Comparison of ENCODE assay signal across 1 cellular context in genomic region chr7:151794508-151795167, GRCh38.
TF ChIP-seq lines count a peak whose summit lies in the region.

No MANE protein-coding gene starts in this region.

TF ChIP-seq in K562, 482 proteins besides CTCF, POLR2A, EP300 and RAD21 (continued from another document):
- no peak for TF ChIP-seq E2F6 (IDR thresholded peaks at IDR 0.05; ENCODE audit: borderline replicate concordance in 1 of 2, extremely low read depth in 1 of 2, insufficient read depth in 1 of 2, insufficient read length in 1 of 2, low read depth in 1 of 2, low read length in 1 of 2, poor library complexity in 1 of 2, severe bottlenecking in 1 of 2)
- TF ChIP-seq ZMIZ1 (IDR thresholded peaks at IDR 0.05; ENCODE audit: low read depth in 2 of 2, low read length in 2 of 2), result no peak
- TF ChIP-seq HINFP (tag; conservative IDR thresholded peaks at IDR 0.05; ENCODE audit: low read depth), result no peak
- no peak for TF ChIP-seq SAP30 (IDR thresholded peaks at IDR 0.05; ENCODE audit: borderline replicate concordance, insufficient read depth, low read depth, low read length, poor library complexity, severe bottlenecking)
- TF ChIP-seq ZNF354B (CRISPR knock-in tag; IDR thresholded peaks at IDR 0.05), result no peak
